ENCODE assay signal across 12 cellular contexts in genomic region chr11:46293616-46294015, GRCh38. TPM values are rescaled to one million over a fixed set of nuclear protein-coding genes. Genes with fewer than 3 reads are reported as not detected.
A peak's percentile ranks its signal among the peaks of the same experiment; 100 is the strongest.
DNase-seq lines count a peak whose midpoint lies in the region; ATAC-seq and TF ChIP-seq lines count a peak whose summit lies in the region.
"Had no signal": no experiment of that assay in that cellular context is flagged by ENCODE, and none has a peak within 500 bp of the region (broad histone marks: within the 10 kb centered on the region; RNA-seq: fewer than 3 reads in every experiment).

No MANE protein-coding gene starts in this region.

- H3K27ac ChIP-seq in trophoblast cell (ENCODE audit: low read depth, low read length) (peak overlapping the region; percentile 88), body of pancreas (no peak overlapping the region)

- POLR2A ChIA-PET in naive thymus-derived CD8-positive, alpha-beta T cell (lab: Charles Lee), result no interaction called here

- H3K36me3 ChIP-seq in trophoblast cell (ENCODE audit: control insufficient read depth in 1 of 2, insufficient read depth in 2 of 2, low read length in 2 of 2) (peaks cover 3 to 8% of the 10 kb centered on the region in 2 experiments), body of pancreas (replicated peaks in 1 of 2; ENCODE audit: insufficient read depth in 1 of 2, low read depth in 2 of 2) (no peaks in the 10 kb centered on the region)
- H3K36me3 ChIP-seq: upper lobe of left lung had no signal

- peaks cover 5 to 19% (median 9%) of the 10 kb centered on the region in 5 donors for H3K27me3 Mint-ChIP-seq in naive thymus-derived CD8-positive, alpha-beta T cell

- peak overlapping the region in 1 of 10 donors; percentile 33 for H3K27ac Mint-ChIP-seq in naive thymus-derived CD8-positive, alpha-beta T cell

- H4K8ac ChIP-seq in trophoblast cell (ENCODE audit: low read depth, low read length), result no peak overlapping the region

- no peak overlapping the region for H3K14ac ChIP-seq in trophoblast cell (ENCODE audit: low read length)

- peaks cover 11% of the 10 kb centered on the region for H3K79me2 ChIP-seq in trophoblast cell (ENCODE audit: control insufficient read depth, insufficient read depth, low read length, poor library complexity)

- H3K4me1 ChIP-seq in trophoblast cell (ENCODE audit: control insufficient read depth in 1 of 2, insufficient read depth in 2 of 2, low read length in 2 of 2), result peaks cover 56 to 62% of the 10 kb centered on the region in 2 experiments
- H3K4me1 ChIP-seq in body of pancreas, result peaks cover 54% of the 10 kb centered on the region

- no peaks in the 10 kb centered on the region for H3K9me3 Mint-ChIP-seq in naive thymus-derived CD8-positive, alpha-beta T cell

- intact Hi-C loops in body of pancreas (cut with DNase I), result no loop called here

- TF ChIP-seq POLR2A in body of pancreas (IDR thresholded peaks at IDR 0.05), result no peak

- no peaks in the 10 kb centered on the region for H3K36me3 Mint-ChIP-seq in naive thymus-derived CD8-positive, alpha-beta T cell

- H2AFZ ChIP-seq in trophoblast cell (ENCODE audit: insufficient read depth, low read length, poor library complexity), result no peak overlapping the region

- H3K79me1 ChIP-seq in trophoblast cell (ENCODE audit: low read length), result peaks cover 46% of the 10 kb centered on the region

- peak overlapping the region; percentile 20 for H2BK120ac ChIP-seq in trophoblast cell (ENCODE audit: insufficient read depth, low read length, poor library complexity)

- H3K27me3 ChIP-seq in trophoblast cell (ENCODE audit: insufficient read depth, low read length), result no peaks in the 10 kb centered on the region
- H3K27me3 ChIP-seq in body of pancreas, result no peaks in the 10 kb centered on the region

- peaks cover 2% of the 10 kb centered on the region for H3K9me3 ChIP-seq in trophoblast cell (ENCODE audit: insufficient read depth, low read depth, low read length)
- no peaks in the 10 kb centered on the region for H3K9me3 ChIP-seq in body of pancreas
- H3K9me3 ChIP-seq: upper lobe of left lung had no signal

- H3K23ac ChIP-seq in trophoblast cell (ENCODE audit: low read length), result no peak overlapping the region

- no peak overlapping the region for H4K12ac ChIP-seq in trophoblast cell (ENCODE audit: low read depth, low read length)

- H3K18ac ChIP-seq in trophoblast cell (ENCODE audit: low read length), result peak overlapping the region; percentile 9

- peak overlapping the region; percentile 11 for H2BK12ac ChIP-seq in trophoblast cell (ENCODE audit: low read length)

- peak overlapping the region; percentile 3 for H2AK5ac ChIP-seq in trophoblast cell (ENCODE audit: low read length)

- no peak for TF ChIP-seq CTCF in body of pancreas (IDR thresholded peaks at IDR 0.05)

- peaks cover 7 to 15% (median 8%) of the 10 kb centered on the region in 4 donors for H3K4me1 Mint-ChIP-seq in naive thymus-derived CD8-positive, alpha-beta T cell

- no peak for ATAC-seq in body of pancreas
- ATAC-seq in HG02763 (IDR thresholded peaks at IDR 0.05; ENCODE audit: unreplicated experiment), result no peak
- ATAC-seq in naive thymus-derived CD8-positive, alpha-beta T cell, result no peak
- ATAC-seq: HCT116 had no signal

- no CpG with 5 or more reads among the region's 8 CpGs for WGBS in trophoblast cell (ENCODE audit: extremely low coverage, insufficient coverage, insufficient read length)
- 76 to 93% methylated on average over 8 of the region's 8 CpGs for WGBS in body of pancreas, 2 donors

- H3K4me2 ChIP-seq in trophoblast cell (ENCODE audit: low read length), result no peak overlapping the region

- H3K9ac ChIP-seq in trophoblast cell (ENCODE audit: low read length), result no peak overlapping the region

- H4K91ac ChIP-seq in trophoblast cell (ENCODE audit: low read depth, low read length), result peak overlapping the region; percentile 60

- no peak overlapping the region for H3K4ac ChIP-seq in trophoblast cell (ENCODE audit: low read depth, low read length)

- peak overlapping the region in 5 of 10 donors; percentile 23 to 47 (median 33) for H3K4me3 Mint-ChIP-seq in naive thymus-derived CD8-positive, alpha-beta T cell

- H3K4me3 ChIP-seq in trophoblast cell (ENCODE audit: low read depth, low read length), result no peak overlapping the region
- no peak overlapping the region for H3K4me3 ChIP-seq in body of pancreas
- H3K4me3 ChIP-seq: upper lobe of left lung had no signal

- peak; percentile 88 for DNase-seq in Daoy (ENCODE audit: low read depth)
- DNase-seq in NCI-H226, result peak; percentile 45
- DNase-seq in dedifferentiated amniotic fluid mesenchymal stem cell (ENCODE audit: extremely low spot score), result peak; percentile 80
- no peak for DNase-seq in trophoblast cell
- DNase-seq in DMS53 treated with DMSO at 0.1 percent for 48 hours (lab: John Stamatoyannopoulos, UW; ENCODE audit: unreplicated experiment), result no peak
- DNase-seq in body of pancreas, result no peak
- DNase-seq in naive thymus-derived CD8-positive, alpha-beta T cell, result no peak
- DNase-seq: effector CD4-positive, alpha-beta T cell; NCI-H187 had no signal

- no peak overlapping the region for H2BK5ac ChIP-seq in trophoblast cell (ENCODE audit: low read depth, low read length, poor library complexity)

RNA-seq across cellular contexts. Expression of gene CREB3L1, which starts 16.2 kb away (rescaled TPM):
- total RNA-seq in Daoy (2014; rRNA removed; shearing (Covaris generic)), result 4.6 and 9.7 TPM in 2 replicates
- polyA plus RNA-seq in trophoblast cell (2013), result 53.7 and 54.2 TPM in 2 replicates
- total RNA-seq in body of pancreas, result 10 to 100 TPM; 20.8 to 22.7 TPM
- not detected for total RNA-seq in naive thymus-derived CD8-positive, alpha-beta T cell
- not detected for polyA plus RNA-seq in naive thymus-derived CD8-positive, alpha-beta T cell

RNA-seq across cellular contexts. Expression of gene DGKZ, which starts 53.6 kb away (rescaled TPM):
- 27.2 and 41.4 TPM in 2 replicates for total RNA-seq in Daoy (2014; rRNA removed; shearing (Covaris generic))
- 79.6 and 80.8 TPM in 2 replicates for polyA plus RNA-seq in trophoblast cell (2013)
- 10 to 100 TPM; 79.4 to 86.4 TPM for total RNA-seq in body of pancreas
- total RNA-seq in naive thymus-derived CD8-positive, alpha-beta T cell, result 100 to 1,000 TPM; 234 to 243 TPM
- polyA plus RNA-seq in naive thymus-derived CD8-positive, alpha-beta T cell, result 10 to 100 TPM; 47.1 to 71.0 (median 52.5) TPM

Comparison
In these comparisons a context has a peak if more than half of its experiments do, and no peak if none do; other contexts are left out.
1. DNase-seq: peak in Daoy (single experiment), NCI-H226 (single experiment) and dedifferentiated amniotic fluid mesenchymal stem cell (single experiment); none in trophoblast cell (0 of 2), DMS53 treated with DMSO at 0.1 percent for 48 hours (single experiment), body of pancreas (0 of 4) and naive thymus-derived CD8-positive, alpha-beta T cell (0 of 10).